1 cellular context compared by ENCODE assay signal in the genomic region with DNA sequence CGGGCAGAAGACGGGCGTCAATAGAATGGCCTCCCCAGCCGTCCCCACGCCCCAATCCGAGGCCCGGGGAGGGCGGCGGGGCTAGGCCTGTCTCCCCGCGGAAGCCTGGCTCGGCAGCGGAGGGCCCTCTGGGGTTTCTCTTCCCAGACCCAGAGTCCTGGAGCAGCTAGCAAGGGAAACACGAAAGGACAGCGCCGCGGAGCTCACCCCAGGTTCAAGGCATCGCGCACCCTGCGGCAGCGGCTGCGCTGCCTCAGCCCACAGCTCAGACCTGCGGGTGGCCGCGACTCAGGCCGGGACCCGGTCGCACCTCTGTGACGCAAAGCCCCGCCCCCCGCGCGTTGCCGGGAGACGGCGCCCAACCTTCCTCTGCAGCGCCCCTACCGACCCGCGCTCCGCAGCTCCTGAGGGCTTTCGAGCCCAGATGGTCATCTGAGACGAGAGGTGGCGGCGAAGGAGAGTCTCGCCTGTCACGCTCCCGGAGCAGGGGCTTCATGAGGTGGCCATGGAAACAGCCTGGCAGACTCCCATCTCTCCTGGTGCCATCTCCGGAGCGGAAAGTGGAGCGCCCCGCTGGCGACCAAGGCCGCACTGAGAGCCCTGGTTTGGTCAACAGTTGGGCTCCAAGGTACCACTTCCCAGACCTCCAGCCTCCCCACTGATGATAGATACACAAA.
TF ChIP-seq lines count a peak whose summit lies in the region.

A gene with protein sequence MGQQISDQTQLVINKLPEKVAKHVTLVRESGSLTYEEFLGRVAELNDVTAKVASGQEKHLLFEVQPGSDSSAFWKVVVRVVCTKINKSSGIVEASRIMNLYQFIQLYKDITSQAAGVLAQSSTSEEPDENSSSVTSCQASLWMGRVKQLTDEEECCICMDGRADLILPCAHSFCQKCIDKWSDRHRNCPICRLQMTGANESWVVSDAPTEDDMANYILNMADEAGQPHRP (minus strand): TSS at position 273 of the 677 bp plus-strand sequence. CDS start 7,029 bp downstream, outside the sequence.

TF ChIP-seq in HepG2, 621 proteins besides CTCF, POLR2A, EP300 and RAD21 (continued from another document and continues in another):
- TF ChIP-seq, protein P1, sequence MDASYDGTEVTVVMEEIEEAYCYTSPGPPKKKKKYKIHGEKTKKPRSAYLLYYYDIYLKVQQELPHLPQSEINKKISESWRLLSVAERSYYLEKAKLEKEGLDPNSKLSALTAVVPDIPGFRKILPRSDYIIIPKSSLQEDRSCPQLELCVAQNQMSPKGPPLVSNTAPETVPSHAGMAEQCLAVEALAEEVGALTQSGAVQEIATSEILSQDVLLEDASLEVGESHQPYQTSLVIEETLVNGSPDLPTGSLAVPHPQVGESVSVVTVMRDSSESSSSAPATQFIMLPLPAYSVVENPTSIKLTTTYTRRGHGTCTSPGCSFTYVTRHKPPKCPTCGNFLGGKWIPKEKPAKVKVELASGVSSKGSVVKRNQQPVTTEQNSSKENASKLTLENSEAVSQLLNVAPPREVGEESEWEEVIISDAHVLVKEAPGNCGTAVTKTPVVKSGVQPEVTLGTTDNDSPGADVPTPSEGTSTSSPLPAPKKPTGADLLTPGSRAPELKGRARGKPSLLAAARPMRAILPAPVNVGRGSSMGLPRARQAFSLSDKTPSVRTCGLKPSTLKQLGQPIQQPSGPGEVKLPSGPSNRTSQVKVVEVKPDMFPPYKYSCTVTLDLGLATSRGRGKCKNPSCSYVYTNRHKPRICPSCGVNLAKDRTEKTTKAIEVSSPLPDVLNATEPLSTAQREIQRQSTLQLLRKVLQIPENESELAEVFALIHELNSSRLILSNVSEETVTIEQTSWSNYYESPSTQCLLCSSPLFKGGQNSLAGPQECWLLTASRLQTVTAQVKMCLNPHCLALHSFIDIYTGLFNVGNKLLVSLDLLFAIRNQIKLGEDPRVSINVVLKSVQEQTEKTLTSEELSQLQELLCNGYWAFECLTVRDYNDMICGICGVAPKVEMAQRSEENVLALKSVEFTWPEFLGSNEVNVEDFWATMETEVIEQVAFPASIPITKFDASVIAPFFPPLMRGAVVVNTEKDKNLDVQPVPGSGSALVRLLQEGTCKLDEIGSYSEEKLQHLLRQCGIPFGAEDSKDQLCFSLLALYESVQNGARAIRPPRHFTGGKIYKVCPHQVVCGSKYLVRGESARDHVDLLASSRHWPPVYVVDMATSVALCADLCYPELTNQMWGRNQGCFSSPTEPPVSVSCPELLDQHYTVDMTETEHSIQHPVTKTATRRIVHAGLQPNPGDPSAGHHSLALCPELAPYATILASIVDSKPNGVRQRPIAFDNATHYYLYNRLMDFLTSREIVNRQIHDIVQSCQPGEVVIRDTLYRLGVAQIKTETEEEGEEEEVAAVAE (CRISPR knock-in tag; IDR thresholded peaks at IDR 0.05; ENCODE audit: borderline replicate concordance): no peak
- TF ChIP-seq GTF3A (CRISPR knock-in tag; conservative IDR thresholded peaks at IDR 0.05) (no peak), ZNF691 (CRISPR knock-in tag; IDR thresholded peaks at IDR 0.05; ENCODE audit: borderline replicate concordance, low read depth) (0 out of 2 replicates have a peak, but pooled peaks have one; percentile 3), RBAK (CRISPR knock-in tag; IDR thresholded peaks at IDR 0.05) (no peak), PHF20 (CRISPR knock-in tag; IDR thresholded peaks at IDR 0.05) (peak; percentile 94), ZNF180 (CRISPR knock-in tag; IDR thresholded peaks at IDR 0.05; ENCODE audit: borderline replicate concordance, low read depth) (no peak), ZNF335 (CRISPR knock-in tag; IDR thresholded peaks at IDR 0.05) (peak; percentile 67; the same call in 1 of the 2 replicates), SKI (IDR thresholded peaks at IDR 0.05; ENCODE audit: partially characterized antibody) (peak; percentile 69), FOXM1 (CRISPR knock-in tag; IDR thresholded peaks at IDR 0.05) (no peak), NFKB2 (CRISPR knock-in tag; IDR thresholded peaks at IDR 0.05; ENCODE audit: borderline replicate concordance) (peak; percentile 81; the same call in 1 of the 2 replicates), ZSCAN31 (CRISPR knock-in tag; IDR thresholded peaks at IDR 0.05; ENCODE audit: low read depth) (peak; percentile 94), GFI1 (CRISPR knock-in tag; IDR thresholded peaks at IDR 0.05; ENCODE audit: borderline replicate concordance) (peak; percentile 47; the same call in 1 of the 2 replicates), ZNF616 (CRISPR knock-in tag; IDR thresholded peaks at IDR 0.05; ENCODE audit: low read depth) (no peak; the same call in 1 of the 2 replicates), ZNF572 (CRISPR knock-in tag; IDR thresholded peaks at IDR 0.05) (no peak), MYNN (CRISPR knock-in tag; IDR thresholded peaks at IDR 0.05; ENCODE audit: low read depth) (no peak), ISX (CRISPR knock-in tag; conservative IDR thresholded peaks at IDR 0.05) (no peak), KDM5A (IDR thresholded peaks at IDR 0.05; ENCODE audit: borderline replicate concordance, low read length) (no peak; the same call in 1 of the 2 replicates), PITX1 (CRISPR knock-in tag; IDR thresholded peaks at IDR 0.05) (peak; percentile 39; the same call in 1 of the 2 replicates), ZIK1 (CRISPR knock-in tag; IDR thresholded peaks at IDR 0.05; ENCODE audit: borderline replicate concordance, low read depth) (no peak), ZNF883 (CRISPR knock-in tag; IDR thresholded peaks at IDR 0.05; ENCODE audit: not compliant biosample characterization) (peak; percentile 62), BRCA1 (CRISPR knock-in tag; IDR thresholded peaks at IDR 0.05) (peak; percentile 30; the same call in 1 of the 2 replicates), SMAD1 (CRISPR knock-in tag; IDR thresholded peaks at IDR 0.05; ENCODE audit: borderline replicate concordance, low read depth) (0 out of 2 replicates have a peak, but pooled peaks have one; percentile 55), ZNF407 (CRISPR knock-in tag; IDR thresholded peaks at IDR 0.05; ENCODE audit: not compliant biosample characterization) (peak; percentile 78), SAP130 (CRISPR knock-in tag; IDR thresholded peaks at IDR 0.05; ENCODE audit: low read depth) (peak; percentile 97), ZNF260 (CRISPR knock-in tag; IDR thresholded peaks at IDR 0.05; ENCODE audit: borderline replicate concordance, low read depth) (0 out of 2 replicates have a peak, but pooled peaks have one; percentile 58), ZNF431 (CRISPR knock-in tag; IDR thresholded peaks at IDR 0.05; ENCODE audit: borderline replicate concordance, low read depth) (no peak), GATA4 (IDR thresholded peaks at IDR 0.05; ENCODE audit: borderline replicate concordance, low read depth) (0 out of 2 replicates have a peak, but pooled peaks have one; percentile 48), ZNF530 (CRISPR knock-in tag; IDR thresholded peaks at IDR 0.05; ENCODE audit: low read depth) (no peak), ZNF383 (CRISPR knock-in tag; IDR thresholded peaks at IDR 0.05; ENCODE audit: borderline replicate concordance) (no peak), ZBTB2 (CRISPR knock-in tag; IDR thresholded peaks at IDR 0.05; ENCODE audit: low read depth) (no peak), RXRB (CRISPR knock-in tag; IDR thresholded peaks at IDR 0.05; ENCODE audit: borderline replicate concordance) (peak; percentile 46; the same call in 1 of the 2 replicates), JARID2 (CRISPR knock-in tag; IDR thresholded peaks at IDR 0.05; ENCODE audit: insufficient replicate concordance) (no peak), FOXO1 (CRISPR knock-in tag; IDR thresholded peaks at IDR 0.05) (0 out of 2 replicates have a peak, but pooled peaks have one; percentile 32), ZNF749 (CRISPR knock-in tag; IDR thresholded peaks at IDR 0.05; ENCODE audit: borderline replicate concordance) (no peak), KLF9 (CRISPR knock-in tag; IDR thresholded peaks at IDR 0.05; ENCODE audit: low read depth) (0 out of 2 replicates have a peak, but pooled peaks have one; percentile 58), SRSF1 (optimal IDR thresholded peaks at IDR 0.05; ENCODE audit: low read depth, low read length) (peak; percentile 85), ZNF605 (CRISPR knock-in tag; IDR thresholded peaks at IDR 0.05) (peak; percentile 51; the same call in 1 of the 2 replicates), ETS1 (CRISPR knock-in tag; IDR thresholded peaks at IDR 0.05) (0 out of 2 replicates have a peak, but pooled peaks have one; percentile 54), FOXA3 (CRISPR knock-in tag; IDR thresholded peaks at IDR 0.05) (peak; percentile 46; the same call in 1 of the 2 replicates), TP53 (CRISPR knock-in tag; conservative IDR thresholded peaks at IDR 0.05) (no peak)
- TF ChIP-seq, protein P2, sequence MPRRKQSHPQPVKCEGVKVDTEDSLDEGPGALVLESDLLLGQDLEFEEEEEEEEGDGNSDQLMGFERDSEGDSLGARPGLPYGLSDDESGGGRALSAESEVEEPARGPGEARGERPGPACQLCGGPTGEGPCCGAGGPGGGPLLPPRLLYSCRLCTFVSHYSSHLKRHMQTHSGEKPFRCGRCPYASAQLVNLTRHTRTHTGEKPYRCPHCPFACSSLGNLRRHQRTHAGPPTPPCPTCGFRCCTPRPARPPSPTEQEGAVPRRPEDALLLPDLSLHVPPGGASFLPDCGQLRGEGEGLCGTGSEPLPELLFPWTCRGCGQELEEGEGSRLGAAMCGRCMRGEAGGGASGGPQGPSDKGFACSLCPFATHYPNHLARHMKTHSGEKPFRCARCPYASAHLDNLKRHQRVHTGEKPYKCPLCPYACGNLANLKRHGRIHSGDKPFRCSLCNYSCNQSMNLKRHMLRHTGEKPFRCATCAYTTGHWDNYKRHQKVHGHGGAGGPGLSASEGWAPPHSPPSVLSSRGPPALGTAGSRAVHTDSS (CRISPR knock-in tag; conservative IDR thresholded peaks at IDR 0.05): no peak
